In genomic region chr3:110881069-110881468, GRCh38 we compare ENCODE assay signal across 8 cellular contexts.
A peak's percentile ranks its signal among the peaks of the same experiment; 100 is the strongest.
DNase-seq lines count a peak whose midpoint lies in the region; ATAC-seq and TF ChIP-seq lines count a peak whose summit lies in the region.

No MANE protein-coding gene starts in this region.

- H3K79me2 ChIP-seq in DND-41 (ENCODE audit: insufficient read depth, low read length), result no peaks in the 10 kb centered on the region

- no peaks in the 10 kb centered on the region for H3K9me3 ChIP-seq in DND-41 (ENCODE audit: insufficient read depth, low read length, severe bottlenecking)

- H3K9ac ChIP-seq in DND-41 (ENCODE audit: low read depth, low read length), result peak overlapping the region; percentile 28; the same call in 1 of the 2 replicates

- peaks cover 44% of the 10 kb centered on the region for H3K4me1 ChIP-seq in DND-41 (ENCODE audit: insufficient read depth, low read length)

- peak; percentile 81 for TF ChIP-seq CTCF in DND-41 (IDR thresholded peaks at IDR 0.05; ENCODE audit: borderline replicate concordance, extremely low read depth, low read length, poor library complexity, severe bottlenecking)

- no peak overlapping the region for H3K4me3 ChIP-seq in DND-41 (ENCODE audit: low read depth in 1 of 2, low read length in 2 of 2)

- no peaks in the 10 kb centered on the region for H3K36me3 ChIP-seq in DND-41 (ENCODE audit: insufficient read depth, low read length)

- H3K27me3 ChIP-seq in DND-41 (ENCODE audit: insufficient read depth, low read length, poor library complexity), result no peaks in the 10 kb centered on the region

- peak overlapping the region; percentile 61 for H3K27ac ChIP-seq in DND-41 (ENCODE audit: low read length)

- peak overlapping the region; percentile 47 for H3K4me2 ChIP-seq in DND-41 (ENCODE audit: insufficient read depth, low read length)

- H2AFZ ChIP-seq in DND-41 (ENCODE audit: low read depth, low read length), result peak overlapping the region; percentile 61

- DNase-seq in DND-41, result peak; percentile 74
- DNase-seq in HPDE6-E6E7 (ENCODE audit: extremely low spot score), result peak; percentile 74
- DNase-seq in SW480 (ENCODE audit: low spot score), result peak; percentile 13
- DNase-seq in hypothalamus (lab: John Stamatoyannopoulos, UW), result peak in 37 of 51 donors; percentile 1 to 71 (median 29)
- no peak for DNase-seq in foreskin melanocyte
- no peak for DNase-seq in NCI-H146 treated with DMSO at 0.1 percent for 48 hours (lab: John Stamatoyannopoulos, UW; ENCODE audit: unreplicated experiment)

- H4K20me1 ChIP-seq in DND-41 (ENCODE audit: insufficient read depth, low read length), result no peaks in the 10 kb centered on the region

- ATAC-seq in DND-41 (ENCODE audit: insufficient read depth, low read depth) (peak; percentile 87), GM19467 (IDR thresholded peaks at IDR 0.05; ENCODE audit: unreplicated experiment) (peak; percentile 85), GM21825 (IDR thresholded peaks at IDR 0.05; ENCODE audit: unreplicated experiment) (no peak)

Comparison
In these comparisons a context has a peak if more than half of its experiments do, and no peak if none do; other contexts are left out.
1. DNase-seq: peak in DND-41 (single experiment), HPDE6-E6E7 (single experiment), SW480 (single experiment) and hypothalamus (37 of 51); none in foreskin melanocyte (single experiment) and NCI-H146 treated with DMSO at 0.1 percent for 48 hours (single experiment).